ENCODE assay signal across 18 cellular contexts in the genomic region with DNA sequence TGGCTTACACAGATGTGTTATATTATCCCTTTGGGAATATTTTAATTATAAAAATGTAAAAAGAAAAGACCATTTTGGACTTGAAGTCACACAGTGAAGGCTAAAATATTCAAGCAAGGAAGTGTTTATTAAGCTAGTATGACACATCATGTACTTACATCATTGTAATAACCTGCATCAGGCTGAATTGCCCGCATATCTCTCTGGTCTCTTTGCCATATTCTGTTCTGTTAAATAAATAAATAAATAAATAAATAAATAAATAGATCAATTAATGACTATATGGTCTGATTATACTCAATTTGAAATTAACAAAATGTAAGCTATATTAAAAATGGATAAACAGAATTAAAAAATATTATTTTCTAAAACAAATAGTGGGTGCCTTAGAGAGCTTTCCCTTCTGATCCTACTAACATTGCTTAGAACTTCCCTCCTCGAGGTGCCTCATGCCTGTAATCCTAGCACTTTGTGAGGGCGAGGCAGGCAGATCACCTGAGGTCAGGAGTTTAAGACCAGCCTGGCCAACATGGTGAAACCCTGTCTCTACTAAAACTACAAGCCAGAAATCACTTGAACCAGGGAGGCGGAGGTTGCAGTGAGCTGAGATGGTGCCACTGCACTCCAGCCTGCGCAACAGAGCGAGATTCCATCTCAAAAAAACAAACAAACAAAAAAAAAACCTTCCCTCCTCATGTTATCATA. TPM values are rescaled to one million over a fixed set of nuclear protein-coding genes. Genes with fewer than 3 reads are reported as not detected.
DNase-seq lines count a peak whose midpoint lies in the region; ATAC-seq and TF ChIP-seq lines count a peak whose summit lies in the region.
"Had no signal": no experiment of that assay in that cellular context is flagged by ENCODE, and none has a peak within 500 bp of the region (broad histone marks: within the 10 kb centered on the region; RNA-seq: fewer than 3 reads in every experiment).

No MANE protein-coding gene starts in this region.

- no CpG with 5 or more reads among the region's 6 CpGs for WGBS in IMR-90 (ENCODE audit: extremely low coverage in 2 of 2, insufficient read length in 1 of 2), 2 experiments
- 82 to 96% methylated on average over 2 to 5 of the region's 6 CpGs for WGBS in endodermal cell (ENCODE audit: insufficient coverage in 1 of 2, insufficient read length in 1 of 2), 2 experiments
- 92% methylated on average over 6 of the region's 6 CpGs for WGBS in hepatocyte (ENCODE audit: low lambda C conversion rate, missing lambda C conversion rate)

- no peak overlapping the region for H3K23ac ChIP-seq in IMR-90 (ENCODE audit: low read depth, low read length)

- TF ChIP-seq RAD21 in IMR-90 (IDR thresholded peaks at IDR 0.05; ENCODE audit: low read length), result no peak

- peak overlapping the region; percentile 45; the same call in 1 of the 2 replicates for H3K4ac ChIP-seq in IMR-90 (ENCODE audit: low read depth, low read length)

- in situ Hi-C loops in IMR-90 (cut with MboI; ENCODE audit: low sequenced_read_pairs), result no loop called here

- no peak overlapping the region for H2AK9ac ChIP-seq in IMR-90 (replicated peaks; ENCODE audit: low read depth, low read length, poor library complexity)

- no peaks in the 10 kb centered on the region for H3K27me3 Mint-ChIP-seq in CD8-positive, alpha-beta memory T cell
- no peaks in the 10 kb centered on the region for H3K27me3 Mint-ChIP-seq in endodermal cell (ENCODE audit: insufficient read depth)
- H3K27me3 Mint-ChIP-seq: activated T-helper 17 cell treated with anti-CD3 and anti-CD28 coated beads, Interleukin-2, amount 50 U/mL, for 72 hours had no signal

- peaks cover 16 to 60% of the 10 kb centered on the region in 2 experiments; a peak in 3 of 4 replicates for H3K79me1 ChIP-seq in IMR-90 (ENCODE audit: low read depth in 1 of 2, low read length in 2 of 2)

- H3K9ac ChIP-seq in IMR-90 (ENCODE audit: low read depth, low read length), result no peak overlapping the region
- no peak overlapping the region for H3K9ac ChIP-seq in endodermal cell (ENCODE audit: extremely low read depth, low read length, poor library complexity, severe bottlenecking)

- H3K56ac ChIP-seq in IMR-90 (ENCODE audit: extremely low read depth, insufficient read depth, low read length), result no peak overlapping the region

- no peak overlapping the region for H2BK20ac ChIP-seq in IMR-90 (ENCODE audit: low read depth, low read length)

- TF ChIP-seq CTCF in IMR-90 (conservative IDR thresholded peaks at IDR 0.05; ENCODE audit: low read depth, low read length) (no peak), endodermal cell (conservative IDR thresholded peaks at IDR 0.05) (no peak), osteoblast (IDR thresholded peaks at IDR 0.05; ENCODE audit: extremely low read depth, low read depth, low read length) (no peak), hepatocyte (IDR thresholded peaks at IDR 0.05; ENCODE audit: poor library complexity) (no peak)

- no peak overlapping the region for H2BK120ac ChIP-seq in IMR-90 (ENCODE audit: low read depth, low read length)

- intact Hi-C loops in IMR-90 (cut with micrococcal nuclease), result no loop called here
- intact Hi-C loops in left ventricle myocardium superior (cut with micrococcal nuclease), result no loop called here

- H4K5ac ChIP-seq in IMR-90 (ENCODE audit: low read depth, low read length), result 0 out of 2 replicates have a peak overlapping the region, but pooled peaks have one; percentile 47

- no peaks in the 10 kb centered on the region for H3K27me3 ChIP-seq in CD8-positive, alpha-beta memory T cell (ENCODE audit: insufficient read depth, low read length, poor library complexity, severe bottlenecking)
- H3K27me3 ChIP-seq in IMR-90 (ENCODE audit: control insufficient read depth, insufficient read depth, low read length), result no peaks in the 10 kb centered on the region
- no peaks in the 10 kb centered on the region for H3K27me3 ChIP-seq in endodermal cell (ENCODE audit: control insufficient read depth, insufficient read depth, low read length, poor library complexity, severe bottlenecking)
- no peaks in the 10 kb centered on the region for H3K27me3 ChIP-seq in osteoblast (ENCODE audit: insufficient read depth, low read length)
- H3K27me3 ChIP-seq in hepatocyte, result no peaks in the 10 kb centered on the region
- H3K27me3 ChIP-seq: ascending aorta, SJCRH30 had no signal

- 0 out of 2 replicates have a peak overlapping the region, but pooled peaks have one; percentile 61 for H2AK5ac ChIP-seq in IMR-90 (ENCODE audit: low read depth, low read length)

- no peak overlapping the region for H2AFZ ChIP-seq in IMR-90 (replicated peaks; ENCODE audit: low read length, poor library complexity)
- H2AFZ ChIP-seq in osteoblast (ENCODE audit: low read length), result no peak overlapping the region
- H2AFZ ChIP-seq in hepatocyte, result no peak overlapping the region

- H3K4me2 ChIP-seq in IMR-90 (ENCODE audit: low read depth, low read length), result no peak overlapping the region
- no peak overlapping the region for H3K4me2 ChIP-seq in osteoblast (ENCODE audit: insufficient read depth, low read length)
- H3K4me2 ChIP-seq in hepatocyte, result no peak overlapping the region

- no peaks in the 10 kb centered on the region for H3K9me2 ChIP-seq in hepatocyte (replicated peaks; ENCODE audit: insufficient read depth)

- H3K14ac ChIP-seq in IMR-90 (replicated peaks; ENCODE audit: low read depth, low read length), result no peak overlapping the region

- H3K18ac ChIP-seq in IMR-90 (ENCODE audit: low read depth, low read length), result peak overlapping the region; percentile 76; the same call in 1 of the 2 replicates

- H3K4me1 ChIP-seq in CD8-positive, alpha-beta memory T cell (ENCODE audit: insufficient read depth, low read length), result no peaks in the 10 kb centered on the region
- peaks cover 16% of the 10 kb centered on the region for H3K4me1 ChIP-seq in IMR-90 (ENCODE audit: control insufficient read depth, insufficient read depth, low read length)
- no peaks in the 10 kb centered on the region for H3K4me1 ChIP-seq in endodermal cell (ENCODE audit: control insufficient read depth, insufficient read depth, low read length)
- peaks cover 15% of the 10 kb centered on the region for H3K4me1 ChIP-seq in osteoblast (ENCODE audit: insufficient read depth, low read length)
- H3K4me1 ChIP-seq in hepatocyte (ENCODE audit: insufficient read depth), result peaks cover 5% of the 10 kb centered on the region
- H3K4me1 ChIP-seq: ascending aorta, SJCRH30 had no signal

- H2BK5ac ChIP-seq in IMR-90 (ENCODE audit: low read depth, low read length, poor library complexity, severe bottlenecking), result peak overlapping the region; percentile 62

- peaks cover 36% of the 10 kb centered on the region for H4K20me1 ChIP-seq in IMR-90 (ENCODE audit: insufficient read depth, low read length)
- peaks cover 10% of the 10 kb centered on the region for H4K20me1 ChIP-seq in osteoblast (ENCODE audit: insufficient read depth, low read length)
- H4K20me1 ChIP-seq in hepatocyte (ENCODE audit: insufficient read depth, poor library complexity, severe bottlenecking), result peaks cover 35% of the 10 kb centered on the region

- no peak overlapping the region for H2BK15ac ChIP-seq in IMR-90 (ENCODE audit: low read depth, low read length)

- no peaks in the 10 kb centered on the region for H3K9me3 ChIP-seq in CD8-positive, alpha-beta memory T cell (ENCODE audit: low read length)
- H3K9me3 ChIP-seq in IMR-90 (ENCODE audit: control insufficient read depth, insufficient read depth, low read length) (no peaks in the 10 kb centered on the region), endodermal cell (ENCODE audit: control insufficient read depth, low read length) (no peaks in the 10 kb centered on the region), osteoblast (ENCODE audit: low read depth, low read length) (no peaks in the 10 kb centered on the region), hepatocyte (ENCODE audit: low read depth) (no peaks in the 10 kb centered on the region)
- H3K9me3 ChIP-seq: ascending aorta, SJCRH30 had no signal

- TF ChIP-seq POLR2A in IMR-90 (IDR thresholded peaks at IDR 0.05; ENCODE audit: low read depth, low read length), result no peak

- no peak for DNase-seq in CD8-positive, alpha-beta memory T cell
- DNase-seq in IMR-90 (peak; percentile 67), endodermal cell (no peak), osteoblast (ENCODE audit: insufficient read length, low spot score, missing footprints) (no peak), hepatocyte (ENCODE audit: low spot score) (no peak), left ventricle myocardium superior (no peak), NOMO-1 treated with dmso at 0.1 percent for 144 hours (lab: John Stamatoyannopoulos, UW; ENCODE audit: unreplicated experiment) (no peak)
- DNase-seq: activated CD4-positive, alpha-beta T cell treated with anti-CD3 and anti-CD28 coated beads, Interleukin-2, amount 50 U/mL, for 48 hours; NCI-H1092; nucleus accumbens; SJCRH30; stimulated activated naive CD8-positive, alpha-beta T cell treated with anti-CD3 and anti-CD28 coated beads, Interleukin-15, Interleukin-2, amounts not matched to agents 100 U/mL and 50 U/mL, for 24 hours; T1000 had no signal

- no TSS peak for BruUV-seq in IMR-90 (replicated peaks; lab: Mats Ljungman, UMichigan)

- dilution Hi-C loops in IMR-90 (cut with HindIII; ENCODE audit: low sequenced_read_pairs, unreplicated experiment), result no loop called here

- no peaks in the 10 kb centered on the region for H3K9me3 Mint-ChIP-seq in CD8-positive, alpha-beta memory T cell
- H3K9me3 Mint-ChIP-seq in endodermal cell, result no peaks in the 10 kb centered on the region
- H3K9me3 Mint-ChIP-seq: activated T-helper 17 cell treated with anti-CD3 and anti-CD28 coated beads, Interleukin-2, amount 50 U/mL, for 72 hours had no signal

- no peak overlapping the region for H4K91ac ChIP-seq in IMR-90 (ENCODE audit: insufficient read depth, low read depth, low read length)

- H3K4me3 Mint-ChIP-seq in CD8-positive, alpha-beta memory T cell, result no peak overlapping the region
- H3K4me3 Mint-ChIP-seq in endodermal cell, result no peak overlapping the region
- H3K4me3 Mint-ChIP-seq: activated T-helper 17 cell treated with anti-CD3 and anti-CD28 coated beads, Interleukin-2, amount 50 U/mL, for 72 hours had no signal

- H3K27ac ChIP-seq in CD8-positive, alpha-beta memory T cell (ENCODE audit: low read depth, low read length), result no peak overlapping the region
- H3K27ac ChIP-seq in IMR-90 (ENCODE audit: insufficient read depth, low read length) (peak overlapping the region; percentile 16; the same call in 1 of the 2 replicates), endodermal cell (ENCODE audit: low read depth, low read length) (no peak overlapping the region), osteoblast (ENCODE audit: low read depth, low read length) (peak overlapping the region; percentile 38), hepatocyte (no peak overlapping the region)
- H3K27ac ChIP-seq: ascending aorta, SJCRH30, skin epidermis had no signal

- CTCF ChIA-PET in CD8-positive, alpha-beta memory T cell (lab: Charles Lee), result no interaction called here
- CTCF ChIA-PET in IMR-90 (lab: Yijun Ruan, JAX), result interaction anchor here (0.9 kb wide), 1 partner anchor 10 kb away, joined by 3 read pairs; no protein-coding TSS in a partner anchor

- no peak for ATAC-seq in IMR-90 (ENCODE audit: low read depth)
- ATAC-seq in GM18858 (IDR thresholded peaks at IDR 0.05; ENCODE audit: unreplicated experiment), result no peak
- no peak for ATAC-seq in left ventricle myocardium superior
- ATAC-seq: activated T-helper 17 cell treated with anti-CD3 and anti-CD28 coated beads, Interleukin-2, amount 50 U/mL, for 72 hours; K562; stimulated activated naive CD8-positive, alpha-beta T cell treated with anti-CD3 and anti-CD28 coated beads, Interleukin-15, Interleukin-2, amounts not matched to agents 100 U/mL and 50 U/mL, for 24 hours had no signal

- H3K27ac Mint-ChIP-seq in CD8-positive, alpha-beta memory T cell, result peak overlapping the region in 6 of 8 donors; percentile 20 to 87 (median 70)
- peak overlapping the region; percentile 14 for H3K27ac Mint-ChIP-seq in endodermal cell
- H3K27ac Mint-ChIP-seq: activated T-helper 17 cell treated with anti-CD3 and anti-CD28 coated beads, Interleukin-2, amount 50 U/mL, for 72 hours had no signal

- H3K36me3 Mint-ChIP-seq in CD8-positive, alpha-beta memory T cell, result peaks cover 0 to 63% (median 22%) of the 10 kb centered on the region in 3 donors
- H3K36me3 Mint-ChIP-seq in endodermal cell (ENCODE audit: low read depth), result peaks cover 49% of the 10 kb centered on the region

- peaks cover 11 to 30% (median 25%) of the 10 kb centered on the region in 3 donors for H3K4me1 Mint-ChIP-seq in CD8-positive, alpha-beta memory T cell
- peaks cover 6% of the 10 kb centered on the region for H3K4me1 Mint-ChIP-seq in endodermal cell

- H3K79me2 ChIP-seq in osteoblast (ENCODE audit: insufficient read depth, low read length) (peaks cover 52% of the 10 kb centered on the region), hepatocyte (peaks cover 66% of the 10 kb centered on the region)

- no peak overlapping the region for H4K8ac ChIP-seq in IMR-90 (ENCODE audit: low read depth in 2 of 2, low read length in 2 of 2)

- peaks cover 41% of the 10 kb centered on the region for H3K36me3 ChIP-seq in CD8-positive, alpha-beta memory T cell (ENCODE audit: insufficient read depth, low read length)
- H3K36me3 ChIP-seq in IMR-90 (ENCODE audit: control insufficient read depth, insufficient read depth, low read length) (peaks cover 17% of the 10 kb centered on the region), endodermal cell (ENCODE audit: control insufficient read depth, insufficient read depth, low read length) (peaks cover 68% of the 10 kb centered on the region), osteoblast (ENCODE audit: insufficient read depth, low read length) (peaks cover 39% of the 10 kb centered on the region), hepatocyte (replicated peaks; ENCODE audit: insufficient read depth, low read depth) (peaks cover 2% of the 10 kb centered on the region)

- no peak overlapping the region for H3K4me3 ChIP-seq in CD8-positive, alpha-beta memory T cell (ENCODE audit: low read length)
- H3K4me3 ChIP-seq in IMR-90 (ENCODE audit: insufficient read depth, low read depth, low read length) (no peak overlapping the region), endodermal cell (ENCODE audit: low read length) (no peak overlapping the region), osteoblast (ENCODE audit: insufficient read depth, low read length) (no peak overlapping the region), hepatocyte (no peak overlapping the region)
- H3K4me3 ChIP-seq: ascending aorta, K562, SJCRH30, skin epidermis had no signal

- POLR2A ChIA-PET in CD8-positive, alpha-beta memory T cell (lab: Charles Lee), result no interaction called here
- POLR2A ChIA-PET in IMR-90 (lab: Charles Lee; ENCODE audit: unreplicated experiment), result no interaction called here

- peaks cover 13% of the 10 kb centered on the region for H3K9me1 ChIP-seq in IMR-90 (ENCODE audit: insufficient read depth, low read length)

RNA-seq across cellular contexts. Expression of a gene that starts 42.0 kb away (rescaled TPM):
- 10 to 100 TPM; 84.8 to 88.1 TPM for total RNA-seq in CD8-positive, alpha-beta memory T cell
- 51.6 TPM for polyA plus RNA-seq in CD8-positive, alpha-beta memory T cell
- 41.2 and 47.8 TPM in 2 replicates for total RNA-seq in IMR-90 (2012; rRNA removed)
- 14.9 and 19.6 TPM in 2 replicates for polyA plus RNA-seq in IMR-90 (2012; rRNA removed)
- polyA plus RNA-seq in IMR-90 (2012; cell fraction: cytosol; rRNA removed), result 2.9 and 4.0 TPM in 2 replicates
- polyA plus RNA-seq in IMR-90 (2012; cell fraction: nucleus; rRNA removed; ENCODE audit: low replicate concordance), result 8.6 and 18.7 TPM in 2 replicates
- 10 to 100 TPM; 76.3 to 82.5 TPM for total RNA-seq in endodermal cell
- polyA plus RNA-seq in endodermal cell (2013, experiment 1 of 2), result 38.9 TPM
- 39.7 TPM for polyA plus RNA-seq in endodermal cell (2013, experiment 2 of 2)
- total RNA-seq in osteoblast, result 25.7 and 29.8 TPM in 2 replicates
- 36.2 and 47.5 TPM in 2 replicates for total RNA-seq in hepatocyte
- polyA plus RNA-seq in hepatocyte, result 33.5 and 43.3 TPM in 2 replicates
- 45.2 TPM for total RNA-seq in left ventricle myocardium superior

Comparison
In these comparisons a context has a peak if more than half of its experiments do, and no peak if none do; other contexts are left out.
1. H3K27ac ChIP-seq: peak in IMR-90 (single experiment) and osteoblast (single experiment); none in CD8-positive, alpha-beta memory T cell (single experiment), endodermal cell (single experiment) and hepatocyte (single experiment).